ENCODE assay signal across 1 cellular context in the genomic region with DNA sequence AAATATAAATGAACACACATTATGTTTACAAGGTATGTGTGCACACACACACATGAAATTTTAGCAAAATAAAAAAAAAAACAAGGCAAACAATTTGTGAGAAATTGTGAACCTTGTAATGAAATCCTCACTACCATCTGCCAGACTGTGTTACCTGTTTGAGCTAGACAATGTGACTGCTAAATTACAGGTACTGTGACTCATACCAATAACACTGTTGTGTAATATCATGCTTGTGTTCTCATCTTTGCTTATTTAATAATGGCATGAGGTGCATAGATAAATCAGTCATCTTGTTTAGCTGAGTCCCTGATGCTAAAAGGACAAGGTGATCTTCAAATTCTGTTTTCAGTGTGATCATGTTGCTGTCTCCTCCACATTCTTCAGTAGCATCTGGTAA.
TF ChIP-seq lines count a peak whose summit lies in the region.

No MANE protein-coding gene starts in this region.

TF ChIP-seq in SK-N-SH, 30 proteins besides CTCF, POLR2A, EP300 and RAD21 (continued from another document):
- TF ChIP-seq JUND (IDR thresholded peaks at IDR 0.05): no peak
- no peak for TF ChIP-seq NFIC (IDR thresholded peaks at IDR 0.05; ENCODE audit: borderline replicate concordance)
- no peak for TF ChIP-seq NRF1 (IDR thresholded peaks at IDR 0.05; ENCODE audit: low read depth, low read length)
- no peak for TF ChIP-seq ELF1 (IDR thresholded peaks at IDR 0.05)
- TF ChIP-seq TAF1 (IDR thresholded peaks at IDR 0.05; ENCODE audit: borderline replicate concordance, low read depth, low read length): no peak
- TF ChIP-seq RFX5 (IDR thresholded peaks at IDR 0.05; ENCODE audit: low read length): no peak
- no peak for TF ChIP-seq TEAD4 (IDR thresholded peaks at IDR 0.05; ENCODE audit: borderline replicate concordance, insufficient read depth)
- no peak for TF ChIP-seq SMC3 (IDR thresholded peaks at IDR 0.05; ENCODE audit: low read depth, low read length)
- no peak for TF ChIP-seq MEF2A (IDR thresholded peaks at IDR 0.05; ENCODE audit: borderline replicate concordance, low read depth)
- TF ChIP-seq GATA2 (CRISPR knock-in tag; IDR thresholded peaks at IDR 0.05): no peak
